8 cellular contexts compared by ENCODE assay signal in genomic region chr14:105691321-105691720, GRCh38.
A peak's percentile ranks its signal among the peaks of the same experiment; 100 is the strongest.
DNase-seq lines count a peak whose midpoint lies in the region; ATAC-seq and TF ChIP-seq lines count a peak whose summit lies in the region.
"Not testable (repeated sequence)": the region's sequence is repeated elsewhere in the genome, so short reads cannot be mapped to it uniquely, and the experiment has no call there.

No MANE protein-coding gene starts in this region.

- H3K4me1 Mint-ChIP-seq in IgD-negative memory B cell (peaks cover 38 to 45% (median 45%) of the 10 kb centered on the region in 3 donors), naive B cell (peaks cover 65 to 66% (median 65%) of the 10 kb centered on the region in 3 donors)
- H3K4me1 Mint-ChIP-seq in activated T-cell treated with anti-CD3 and anti-CD28 coated beads, Interleukin-2, amount 50 U/mL, for 24 hours (ENCODE audit: low read depth); endothelial cell (ENCODE audit: unreplicated experiment): not testable (repeated sequence)
- H3K4me1 Mint-ChIP-seq in stimulated activated naive B cell treated with anti-CD40 and anti-IgM and Interleukin-4, amounts not matched to agents 10 μg/mL and 1 μg/mL and 100 μg/mL, for 72 hours = peaks cover 61 to 76% of the 10 kb centered on the region in 2 donors

- ATAC-seq in RWPE2 (ENCODE audit: low read depth) = not testable (repeated sequence)
- peak in 1 of 2 donors; percentile 2 for ATAC-seq in naive B cell (ENCODE audit: low read depth in 2 of 2)
- ATAC-seq in stimulated activated naive B cell treated with anti-CD40 and anti-IgM and Interleukin-4, amounts not matched to agents 10 μg/mL and 1 μg/mL and 100 μg/mL, for 72 hours (replicated peaks) = peak; percentile 0

- not testable (repeated sequence) for H3K27me3 Mint-ChIP-seq in IgD-negative memory B cell; activated T-cell treated with anti-CD3 and anti-CD28 coated beads, Interleukin-2, amount 50 U/mL, for 24 hours; naive B cell; stimulated activated naive B cell treated with anti-CD40 and anti-IgM and Interleukin-4, amounts not matched to agents 10 μg/mL and 1 μg/mL and 100 μg/mL, for 72 hours
- peaks cover 40% of the 10 kb centered on the region for H3K27me3 Mint-ChIP-seq in endothelial cell (ENCODE audit: unreplicated experiment)

- not testable (repeated sequence) for H4K20me1 ChIP-seq in BLaER1 treated with 17β-estradiol and CSF1 and Interleukin-3, amounts not matched to agents 10 nM and 100 nM

- not testable (repeated sequence) for H3K4me3 ChIP-seq in BLaER1 treated with 17β-estradiol and CSF1 and Interleukin-3, amounts not matched to agents 10 nM and 100 nM; RWPE2 (ENCODE audit: severe bottlenecking)

- H3K27ac ChIP-seq in BLaER1 treated with 17β-estradiol and CSF1 and Interleukin-3, amounts not matched to agents 10 nM and 100 nM = peak overlapping the region in 3 of 11 experiments; percentile 19 to 56 (median 28); a peak in 2 of 22 replicates
- H3K27ac ChIP-seq in RWPE2 (ENCODE audit: poor library complexity, severe bottlenecking) = not testable (repeated sequence)

- H3K9ac ChIP-seq in BLaER1 treated with 17β-estradiol and CSF1 and Interleukin-3, amounts not matched to agents 10 nM and 100 nM = 0 out of 22 replicates have a peak overlapping the region, but pooled peaks of 1 of the 11 experiments have one; percentile 13

- peak overlapping the region in 1 of 4 donors; percentile 47 for H3K4me3 Mint-ChIP-seq in IgD-negative memory B cell
- not testable (repeated sequence) for H3K4me3 Mint-ChIP-seq in activated T-cell treated with anti-CD3 and anti-CD28 coated beads, Interleukin-2, amount 50 U/mL, for 24 hours
- peak overlapping the region; percentile 12 for H3K4me3 Mint-ChIP-seq in endothelial cell (ENCODE audit: unreplicated experiment)
- peak overlapping the region in 6 of 8 donors; percentile 10 to 65 (median 54) for H3K4me3 Mint-ChIP-seq in naive B cell
- H3K4me3 Mint-ChIP-seq in stimulated activated naive B cell treated with anti-CD40 and anti-IgM and Interleukin-4, amounts not matched to agents 10 μg/mL and 1 μg/mL and 100 μg/mL, for 72 hours = peak overlapping the region; percentile 9 to 54

- H3K27me3 ChIP-seq in BLaER1 treated with 17β-estradiol and CSF1 and Interleukin-3, amounts not matched to agents 10 nM and 100 nM; RWPE2 (ENCODE audit: insufficient read depth, poor library complexity, severe bottlenecking): not testable (repeated sequence)

- H3K4me1 ChIP-seq in BLaER1 treated with 17β-estradiol and CSF1 and Interleukin-3, amounts not matched to agents 10 nM and 100 nM = peaks cover 0 to 53% (median 18%) of the 10 kb centered on the region in 10 experiments; a peak in 10 of 20 replicates
- not testable (repeated sequence) for H3K4me1 ChIP-seq in RWPE2 (ENCODE audit: insufficient read depth, poor library complexity, severe bottlenecking)

- not testable (repeated sequence) for H3K9me3 Mint-ChIP-seq in IgD-negative memory B cell; activated T-cell treated with anti-CD3 and anti-CD28 coated beads, Interleukin-2, amount 50 U/mL, for 24 hours
- H3K9me3 Mint-ChIP-seq in endothelial cell (ENCODE audit: unreplicated experiment) = peaks cover 55% of the 10 kb centered on the region
- H3K9me3 Mint-ChIP-seq in naive B cell = peaks cover 0 to 16% (median 0%) of the 10 kb centered on the region in 7 donors
- H3K9me3 Mint-ChIP-seq in stimulated activated naive B cell treated with anti-CD40 and anti-IgM and Interleukin-4, amounts not matched to agents 10 μg/mL and 1 μg/mL and 100 μg/mL, for 72 hours = peaks cover 12 to 17% of the 10 kb centered on the region in 2 donors

- not testable (repeated sequence) for H3K9me3 ChIP-seq in BLaER1 treated with 17β-estradiol and CSF1 and Interleukin-3, amounts not matched to agents 10 nM and 100 nM (replicated peaks in 1 of 11); RWPE2 (ENCODE audit: severe bottlenecking)

- not testable (repeated sequence) for TF ChIP-seq CTCF in RWPE2 (IDR thresholded peaks at IDR 0.05; ENCODE audit: poor library complexity, severe bottlenecking); endothelial cell (IDR thresholded peaks at IDR 0.05; ENCODE audit: unreplicated experiment)

- peak overlapping the region in 7 of 11 experiments; percentile 24 to 66 (median 60); a peak in 13 of 22 replicates for H3K4me2 ChIP-seq in BLaER1 treated with 17β-estradiol and CSF1 and Interleukin-3, amounts not matched to agents 10 nM and 100 nM

- peak; percentile 17 for DNase-seq in NCI-H2171 (lab: John Stamatoyannopoulos, UW)
- peak; percentile 53 for DNase-seq in RWPE2 (ENCODE audit: low spot score)
- DNase-seq in activated T-cell treated with anti-CD3 and anti-CD28 coated beads, Interleukin-2, amount 50 U/mL, for 24 hours = peak; percentile 17
- DNase-seq in endothelial cell (ENCODE audit: low spot score); naive B cell; stimulated activated naive B cell treated with anti-CD40 and anti-IgM and Interleukin-4, amounts not matched to agents 10 μg/mL and 1 μg/mL and 100 μg/mL, for 72 hours: not testable (repeated sequence)

- H3K27ac Mint-ChIP-seq in IgD-negative memory B cell = peak overlapping the region; percentile 16 to 79 (median 73)
- H3K27ac Mint-ChIP-seq in activated T-cell treated with anti-CD3 and anti-CD28 coated beads, Interleukin-2, amount 50 U/mL, for 24 hours; endothelial cell (ENCODE audit: unreplicated experiment): not testable (repeated sequence)
- peak overlapping the region; percentile 88 to 99 (median 97) for H3K27ac Mint-ChIP-seq in naive B cell
- peak overlapping the region; percentile 95 for H3K27ac Mint-ChIP-seq in stimulated activated naive B cell treated with anti-CD40 and anti-IgM and Interleukin-4, amounts not matched to agents 10 μg/mL and 1 μg/mL and 100 μg/mL, for 72 hours

- H3K36me3 ChIP-seq in BLaER1 treated with 17β-estradiol and CSF1 and Interleukin-3, amounts not matched to agents 10 nM and 100 nM; RWPE2 (ENCODE audit: low read depth): not testable (repeated sequence)

- H3K36me3 Mint-ChIP-seq in IgD-negative memory B cell; activated T-cell treated with anti-CD3 and anti-CD28 coated beads, Interleukin-2, amount 50 U/mL, for 24 hours (ENCODE audit: low read depth); naive B cell: not testable (repeated sequence)
- peaks cover 54% of the 10 kb centered on the region for H3K36me3 Mint-ChIP-seq in endothelial cell (ENCODE audit: low read depth, unreplicated experiment)
- H3K36me3 Mint-ChIP-seq in stimulated activated naive B cell treated with anti-CD40 and anti-IgM and Interleukin-4, amounts not matched to agents 10 μg/mL and 1 μg/mL and 100 μg/mL, for 72 hours = peaks cover 11 to 35% of the 10 kb centered on the region in 2 donors
